ENCODE assay signal across 17 cellular contexts in genomic region chr16:17328971-17329370, GRCh38.
DNase-seq lines count a peak whose midpoint lies in the region; ATAC-seq and TF ChIP-seq lines count a peak whose summit lies in the region.
"Had no signal": no experiment of that assay in that cellular context is flagged by ENCODE, and none has a peak within 500 bp of the region (broad histone marks: within the 10 kb centered on the region; RNA-seq: fewer than 3 reads in every experiment).

No MANE protein-coding gene starts in this region.

- H3K27ac Mint-ChIP-seq in MCF 10A (ENCODE audit: low read depth, unreplicated experiment) = no peak overlapping the region
- H3K27ac Mint-ChIP-seq: activated naive CD8-positive, alpha-beta T cell treated with anti-CD3 and anti-CD28 coated beads for 36 hours had no signal

- H3K9me3 Mint-ChIP-seq in MCF 10A (ENCODE audit: unreplicated experiment) = no peaks in the 10 kb centered on the region
- H3K9me3 Mint-ChIP-seq: activated naive CD8-positive, alpha-beta T cell treated with anti-CD3 and anti-CD28 coated beads for 36 hours; neural crest cell had no signal

- no peak overlapping the region for H3K4ac ChIP-seq in mesendoderm (ENCODE audit: low read depth, low read length)

- no peak overlapping the region for H4K5ac ChIP-seq in mesendoderm (ENCODE audit: low read length)

- no peak overlapping the region for H3K9ac ChIP-seq in BLaER1
- H3K9ac ChIP-seq in mesendoderm (ENCODE audit: low read length) = no peak overlapping the region

- no peaks in the 10 kb centered on the region for H3K9me3 ChIP-seq in BLaER1

- H3K27ac ChIP-seq in BLaER1 (no peak overlapping the region; the same call in 1 of the 2 replicates), mesendoderm (ENCODE audit: low read depth, low read length) (no peak overlapping the region)
- H3K27ac ChIP-seq: foreskin keratinocyte, VCaP had no signal

- H2BK120ac ChIP-seq in mesendoderm (ENCODE audit: low read depth, low read length) = no peak overlapping the region

- no peak overlapping the region for H2AK5ac ChIP-seq in mesendoderm (ENCODE audit: low read length)

- H3K27me3 Mint-ChIP-seq in MCF 10A (ENCODE audit: insufficient read depth, unreplicated experiment) = no peaks in the 10 kb centered on the region
- H3K27me3 Mint-ChIP-seq: activated naive CD8-positive, alpha-beta T cell treated with anti-CD3 and anti-CD28 coated beads for 36 hours had no signal

- H3K36me3 ChIP-seq in BLaER1 (peaks cover 24% of the 10 kb centered on the region), mesendoderm (ENCODE audit: control insufficient read depth, insufficient read depth, low read length) (no peaks in the 10 kb centered on the region)

- H2BK5ac ChIP-seq in mesendoderm (ENCODE audit: low read length) = no peak overlapping the region

- no peak overlapping the region for H3K18ac ChIP-seq in mesendoderm (ENCODE audit: low read length)

- no peak overlapping the region for H3K56ac ChIP-seq in mesendoderm (ENCODE audit: low read length)

- H3K79me2 ChIP-seq in mesendoderm (ENCODE audit: control insufficient read depth, insufficient read depth, low read length) = no peaks in the 10 kb centered on the region

- ATAC-seq in Right ventricle myocardium superior (ENCODE audit: poor library complexity) = peak; percentile 70
- peak; percentile 74 for ATAC-seq in sciatic nerve
- ATAC-seq: foreskin keratinocyte had no signal

- H3K4me1 Mint-ChIP-seq in MCF 10A (ENCODE audit: insufficient read depth, unreplicated experiment) = no peaks in the 10 kb centered on the region
- H3K4me1 Mint-ChIP-seq: activated naive CD8-positive, alpha-beta T cell treated with anti-CD3 and anti-CD28 coated beads for 36 hours; neural crest cell had no signal

- no peak overlapping the region for H3K4me3 ChIP-seq in BLaER1
- H3K4me3 ChIP-seq in mesendoderm (ENCODE audit: low read length) = no peak overlapping the region

- POLR2A ChIA-PET in MCF 10A (lab: Yijun Ruan, JAX) = no interaction called here

- no CpG with 5 or more reads among the region's 9 CpGs for WGBS in mesendoderm (ENCODE audit: extremely low coverage, insufficient coverage, low lambda C conversion rate)

- BruUV-seq in MCF 10A (replicated peaks; lab: Mats Ljungman, UMichigan) = no TSS peak

- CTCF ChIA-PET in MCF 10A (lab: Yijun Ruan, JAX) = no interaction called here

- H3K27me3 ChIP-seq in BLaER1 (no peaks in the 10 kb centered on the region), mesendoderm (ENCODE audit: insufficient read depth, low read length, poor library complexity) (no peaks in the 10 kb centered on the region)
- H3K27me3 ChIP-seq: foreskin keratinocyte had no signal

- no peak overlapping the region for H3K23ac ChIP-seq in mesendoderm (ENCODE audit: low read length)

- DNase-seq in NCI-H510A treated with DMSO at 0.1 percent for 48 hours (lab: John Stamatoyannopoulos, UW) = peak; percentile 94
- DNase-seq in Right ventricle myocardium superior = no peak
- no peak for DNase-seq in sciatic nerve (ENCODE audit: low spot score)
- no peak for DNase-seq in MCF 10A (ENCODE audit: unreplicated experiment)
- DNase-seq in mesendoderm = no peak
- DNase-seq in NCI-H2196 treated with DMSO at 0.1 percent for 48 hours (lab: John Stamatoyannopoulos, UW; ENCODE audit: unreplicated experiment) = no peak
- DNase-seq in CD1c-positive myeloid dendritic cell (ENCODE audit: extremely low spot score) = no peak
- DNase-seq: activated CD8-positive, alpha-beta memory T cell treated with anti-CD3 and anti-CD28 coated beads, Interleukin-2, amount 50 U/mL, for 48 hours; activated naive CD8-positive, alpha-beta T cell treated with anti-CD3 and anti-CD28 coated beads for 36 hours; DMS79; foreskin keratinocyte; NCI-H2227 treated with DMSO at 0.1 percent for 48 hours; SIG-M5; stimulated activated CD4-positive, alpha-beta T cell treated with anti-CD3 and anti-CD28 coated beads, Interleukin-15, amount 100 ng/mL, for 24 hours had no signal

- peaks cover 66% of the 10 kb centered on the region for H3K4me1 ChIP-seq in BLaER1
- H3K4me1 ChIP-seq in mesendoderm (ENCODE audit: control insufficient read depth, low read depth, low read length) = no peaks in the 10 kb centered on the region

- H2BK15ac ChIP-seq in mesendoderm (replicated peaks; ENCODE audit: low read depth) = no peak overlapping the region

- no peak for TF ChIP-seq CTCF in MCF 10A (IDR thresholded peaks at IDR 0.05; ENCODE audit: unreplicated experiment)

- intact Hi-C loops in Right ventricle myocardium superior (cut with DNase I) (no loop called here), sciatic nerve (cut with DNase I) (no loop called here), MCF 10A (cut with micrococcal nuclease) (no loop called here)

- H4K8ac ChIP-seq in mesendoderm (ENCODE audit: low read depth, low read length) = no peak overlapping the region

- H3K4me2 ChIP-seq in BLaER1 (peak overlapping the region; percentile 45; the same call in 1 of the 2 replicates), mesendoderm (ENCODE audit: low read length) (no peak overlapping the region)

- H3K36me3 Mint-ChIP-seq in MCF 10A (ENCODE audit: insufficient read depth, unreplicated experiment) = no peaks in the 10 kb centered on the region
- H3K36me3 Mint-ChIP-seq: activated naive CD8-positive, alpha-beta T cell treated with anti-CD3 and anti-CD28 coated beads for 36 hours had no signal

- H3K79me1 ChIP-seq in mesendoderm (ENCODE audit: low read length) = no peaks in the 10 kb centered on the region

- peaks cover 44% of the 10 kb centered on the region; the same call in 1 of the 2 replicates for H4K20me1 ChIP-seq in BLaER1

- no peak overlapping the region for H3K4me3 Mint-ChIP-seq in MCF 10A (ENCODE audit: unreplicated experiment)
- H3K4me3 Mint-ChIP-seq: activated naive CD8-positive, alpha-beta T cell treated with anti-CD3 and anti-CD28 coated beads for 36 hours; neural crest cell had no signal
